16 cellular contexts compared by ENCODE assay signal in genomic region chr11:102712140-102712539, GRCh38.
"Had no signal": no experiment of that assay in that cellular context is flagged by ENCODE, and none has a peak within 500 bp of the region (broad histone marks: within the 10 kb centered on the region; RNA-seq: fewer than 3 reads in every experiment).

No MANE protein-coding gene starts in this region.

- H3K4me3 Mint-ChIP-seq: activated naive CD8-positive, alpha-beta T cell treated with anti-CD3 and anti-CD28 coated beads, Interleukin-2, amount 10 ng/mL, durations not matched to agents 7 days and 5 days; activated T-helper 1 cell treated with anti-CD3 and anti-CD28 coated beads, Interleukin-12 subunit alpha, Interleukin-12 subunit beta, Interleukin-2, Interleukin-4 antibody, amounts not matched to agents 30 ng/mL and 10 ng/mL and 1 ng/mL, durations not matched to agents 14 hours and 24 hours and 36 hours; brain; neural crest cell; stimulated activated memory B cell treated with anti-CD40 and anti-IgM and Interleukin-4, amounts not matched to agents 10 μg/mL and 1 μg/mL and 100 μg/mL, for 72 hours had no signal

- DNase-seq: activated CD4-positive, CD25-positive, alpha-beta regulatory T cell treated with anti-CD3 and anti-CD28 coated beads, Interleukin-2, amount 50 U/mL, for 72 hours; activated naive CD8-positive, alpha-beta T cell treated with anti-CD3 and anti-CD28 coated beads, Interleukin-2, amount 10 ng/mL, durations not matched to agents 7 days and 5 days; cortex of kidney; effector CD8-positive, alpha-beta T cell; esophagus squamous epithelium; lower lobe of right lung; pancreas; stimulated activated CD4-positive, alpha-beta T cell treated with anti-CD3 and anti-CD28 coated beads, Interleukin-12 subunit alpha, Interleukin-12 subunit beta, amount 100 ng/mL, for 4 hours; stimulated activated CD4-positive, alpha-beta T cell treated with anti-CD3 and anti-CD28 coated beads, Interleukin-2, amount 100 ng/mL, for 24 hours; T1000; thyroid gland; uterus had no signal

- H3K9me3 ChIP-seq: esophagus squamous epithelium, lower lobe of right lung, pancreas, thyroid gland, uterus had no signal

- H3K4me3 ChIP-seq: esophagus squamous epithelium, lower lobe of right lung, pancreas, thyroid gland, uterus had no signal

- H3K27ac Mint-ChIP-seq: activated naive CD8-positive, alpha-beta T cell treated with anti-CD3 and anti-CD28 coated beads, Interleukin-2, amount 10 ng/mL, durations not matched to agents 7 days and 5 days; activated T-helper 1 cell treated with anti-CD3 and anti-CD28 coated beads, Interleukin-12 subunit alpha, Interleukin-12 subunit beta, Interleukin-2, Interleukin-4 antibody, amounts not matched to agents 30 ng/mL and 10 ng/mL and 1 ng/mL, durations not matched to agents 14 hours and 24 hours and 36 hours; brain; stimulated activated memory B cell treated with anti-CD40 and anti-IgM and Interleukin-4, amounts not matched to agents 10 μg/mL and 1 μg/mL and 100 μg/mL, for 72 hours had no signal

- H3K36me3 ChIP-seq: esophagus squamous epithelium, lower lobe of right lung, pancreas, thyroid gland, uterus had no signal

- H3K4me1 ChIP-seq: esophagus squamous epithelium, lower lobe of right lung, pancreas, thyroid gland, uterus had no signal

- H3K4me1 Mint-ChIP-seq: activated naive CD8-positive, alpha-beta T cell treated with anti-CD3 and anti-CD28 coated beads, Interleukin-2, amount 10 ng/mL, durations not matched to agents 7 days and 5 days; brain; neural crest cell had no signal

- H3K27ac ChIP-seq: esophagus squamous epithelium, lower lobe of right lung, pancreas, thyroid gland, uterus had no signal

- H3K9me3 Mint-ChIP-seq: activated naive CD8-positive, alpha-beta T cell treated with anti-CD3 and anti-CD28 coated beads, Interleukin-2, amount 10 ng/mL, durations not matched to agents 7 days and 5 days; activated T-helper 1 cell treated with anti-CD3 and anti-CD28 coated beads, Interleukin-12 subunit alpha, Interleukin-12 subunit beta, Interleukin-2, Interleukin-4 antibody, amounts not matched to agents 30 ng/mL and 10 ng/mL and 1 ng/mL, durations not matched to agents 14 hours and 24 hours and 36 hours; brain; neural crest cell; stimulated activated memory B cell treated with anti-CD40 and anti-IgM and Interleukin-4, amounts not matched to agents 10 μg/mL and 1 μg/mL and 100 μg/mL, for 72 hours had no signal

- ATAC-seq: stimulated activated memory B cell treated with anti-CD40 and anti-IgM and Interleukin-4, amounts not matched to agents 10 μg/mL and 1 μg/mL and 100 μg/mL, for 72 hours had no signal

- H3K27me3 ChIP-seq: esophagus squamous epithelium, pancreas, thyroid gland, uterus had no signal

- H3K36me3 Mint-ChIP-seq: activated naive CD8-positive, alpha-beta T cell treated with anti-CD3 and anti-CD28 coated beads, Interleukin-2, amount 10 ng/mL, durations not matched to agents 7 days and 5 days; brain; stimulated activated memory B cell treated with anti-CD40 and anti-IgM and Interleukin-4, amounts not matched to agents 10 μg/mL and 1 μg/mL and 100 μg/mL, for 72 hours had no signal
